In the genomic region with DNA sequence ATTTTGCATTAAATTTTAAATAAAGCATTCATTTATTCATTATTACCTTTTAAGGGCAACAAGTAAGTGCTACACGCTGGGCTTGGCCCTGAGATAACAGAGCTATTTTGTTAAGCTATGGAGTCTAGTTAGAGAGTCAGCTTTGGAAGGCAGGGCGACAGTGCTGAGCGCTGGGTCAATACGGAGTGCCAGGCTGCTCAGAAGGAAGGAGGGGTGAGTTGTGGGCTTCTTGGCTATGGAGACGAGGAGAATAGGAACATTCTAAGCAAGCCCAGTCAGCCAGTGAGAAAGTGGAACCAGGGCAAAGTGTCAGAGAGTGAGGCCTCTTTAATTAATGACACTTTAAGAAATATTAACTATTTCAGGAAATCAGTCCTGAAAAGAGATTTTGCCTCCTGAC, we compare ENCODE assay signal across 1 cellular context.
TF ChIP-seq lines count a peak whose summit lies in the region.

No MANE protein-coding gene starts in this region.

TF ChIP-seq in GM23338, 12 proteins besides CTCF, POLR2A, EP300 and RAD21 (continued from another document):
- TF ChIP-seq POLR2AphosphoS5 (IDR thresholded peaks at IDR 0.05; ENCODE audit: low read depth), result no peak
- no peak for TF ChIP-seq CREB1 (CRISPR knock-in tag; IDR thresholded peaks at IDR 0.05; ENCODE audit: low read depth)
- TF ChIP-seq, protein P1, sequence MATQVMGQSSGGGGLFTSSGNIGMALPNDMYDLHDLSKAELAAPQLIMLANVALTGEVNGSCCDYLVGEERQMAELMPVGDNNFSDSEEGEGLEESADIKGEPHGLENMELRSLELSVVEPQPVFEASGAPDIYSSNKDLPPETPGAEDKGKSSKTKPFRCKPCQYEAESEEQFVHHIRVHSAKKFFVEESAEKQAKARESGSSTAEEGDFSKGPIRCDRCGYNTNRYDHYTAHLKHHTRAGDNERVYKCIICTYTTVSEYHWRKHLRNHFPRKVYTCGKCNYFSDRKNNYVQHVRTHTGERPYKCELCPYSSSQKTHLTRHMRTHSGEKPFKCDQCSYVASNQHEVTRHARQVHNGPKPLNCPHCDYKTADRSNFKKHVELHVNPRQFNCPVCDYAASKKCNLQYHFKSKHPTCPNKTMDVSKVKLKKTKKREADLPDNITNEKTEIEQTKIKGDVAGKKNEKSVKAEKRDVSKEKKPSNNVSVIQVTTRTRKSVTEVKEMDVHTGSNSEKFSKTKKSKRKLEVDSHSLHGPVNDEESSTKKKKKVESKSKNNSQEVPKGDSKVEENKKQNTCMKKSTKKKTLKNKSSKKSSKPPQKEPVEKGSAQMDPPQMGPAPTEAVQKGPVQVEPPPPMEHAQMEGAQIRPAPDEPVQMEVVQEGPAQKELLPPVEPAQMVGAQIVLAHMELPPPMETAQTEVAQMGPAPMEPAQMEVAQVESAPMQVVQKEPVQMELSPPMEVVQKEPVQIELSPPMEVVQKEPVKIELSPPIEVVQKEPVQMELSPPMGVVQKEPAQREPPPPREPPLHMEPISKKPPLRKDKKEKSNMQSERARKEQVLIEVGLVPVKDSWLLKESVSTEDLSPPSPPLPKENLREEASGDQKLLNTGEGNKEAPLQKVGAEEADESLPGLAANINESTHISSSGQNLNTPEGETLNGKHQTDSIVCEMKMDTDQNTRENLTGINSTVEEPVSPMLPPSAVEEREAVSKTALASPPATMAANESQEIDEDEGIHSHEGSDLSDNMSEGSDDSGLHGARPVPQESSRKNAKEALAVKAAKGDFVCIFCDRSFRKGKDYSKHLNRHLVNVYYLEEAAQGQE (IDR thresholded peaks at IDR 0.05; ENCODE audit: unreplicated experiment), result no peak
- no peak for TF ChIP-seq ZNF114 (CRISPR knock-in tag; IDR thresholded peaks at IDR 0.05)
- TF ChIP-seq NANOG (IDR thresholded peaks at IDR 0.05; ENCODE audit: borderline replicate concordance), result no peak
- TF ChIP-seq, protein P2, sequence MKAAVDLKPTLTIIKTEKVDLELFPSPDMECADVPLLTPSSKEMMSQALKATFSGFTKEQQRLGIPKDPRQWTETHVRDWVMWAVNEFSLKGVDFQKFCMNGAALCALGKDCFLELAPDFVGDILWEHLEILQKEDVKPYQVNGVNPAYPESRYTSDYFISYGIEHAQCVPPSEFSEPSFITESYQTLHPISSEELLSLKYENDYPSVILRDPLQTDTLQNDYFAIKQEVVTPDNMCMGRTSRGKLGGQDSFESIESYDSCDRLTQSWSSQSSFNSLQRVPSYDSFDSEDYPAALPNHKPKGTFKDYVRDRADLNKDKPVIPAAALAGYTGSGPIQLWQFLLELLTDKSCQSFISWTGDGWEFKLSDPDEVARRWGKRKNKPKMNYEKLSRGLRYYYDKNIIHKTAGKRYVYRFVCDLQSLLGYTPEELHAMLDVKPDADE (IDR thresholded peaks at IDR 0.05), result no peak
- TF ChIP-seq EZH2phosphoT487 (IDR thresholded peaks at IDR 0.05; ENCODE audit: unreplicated experiment), result no peak
- TF ChIP-seq STAT1 (IDR thresholded peaks at IDR 0.05; ENCODE audit: unreplicated experiment), result no peak
- no peak for TF ChIP-seq JUNB (IDR thresholded peaks at IDR 0.05; ENCODE audit: unreplicated experiment)
